Comparison of ENCODE assay signal across 10 cellular contexts in genomic region chr2:46981662-46982351, GRCh38. TPM values are rescaled to one million over a fixed set of nuclear protein-coding genes. Genes with fewer than 3 reads are reported as not detected.
A peak's percentile ranks its signal among the peaks of the same experiment; 100 is the strongest.
DNase-seq lines count a peak whose midpoint lies in the region; ATAC-seq and TF ChIP-seq lines count a peak whose summit lies in the region.
"Had no signal": no experiment of that assay in that cellular context is flagged by ENCODE, and none has a peak within 500 bp of the region (broad histone marks: within the 10 kb centered on the region; RNA-seq: fewer than 3 reads in every experiment).

No MANE protein-coding gene starts in this region.

- peaks cover 7 to 74% (median 13%) of the 10 kb centered on the region in 3 donors for H3K36me3 ChIP-seq in esophagus squamous epithelium
- peaks cover 39% of the 10 kb centered on the region for H3K36me3 ChIP-seq in suprapubic skin

- no peak overlapping the region for H3K4me3 ChIP-seq in esophagus squamous epithelium
- H3K4me3 ChIP-seq in suprapubic skin, result no peak overlapping the region
- H3K4me3 ChIP-seq: coronary artery, MG63 had no signal

- no peak for DNase-seq in activated CD4-positive, alpha-beta T cell treated with anti-CD3 and anti-CD28 coated beads, Interleukin-2, amount 10 ng/mL, durations not matched to agents 24 days and 14 days
- DNase-seq in activated CD4-positive, alpha-beta T cell treated with anti-CD3 and anti-CD28 coated beads for 48 hours, result no peak
- DNase-seq in T-helper 17 cell (no peak), esophagus squamous epithelium (lab: John Stamatoyannopoulos, UW) (no peak), suprapubic skin (ENCODE audit: low spot score in 2 of 2) (no peak), GOT3 (lab: John Stamatoyannopoulos, UW) (no peak)
- DNase-seq in stimulated activated CD4-positive, alpha-beta T cell treated with anti-CD3 and anti-CD28 coated beads, Interleukin-4, amount 100 ng/mL, for 24 hours, result no peak
- DNase-seq: MG63 had no signal

- peak overlapping the region; percentile 90 for H3K27ac Mint-ChIP-seq in activated CD4-positive, alpha-beta T cell treated with anti-CD3 and anti-CD28 coated beads, Interleukin-2, amount 10 ng/mL, durations not matched to agents 24 days and 14 days
- H3K27ac Mint-ChIP-seq in T-helper 17 cell, result peak overlapping the region; percentile 90

- peaks cover 43 to 55% (median 52%) of the 10 kb centered on the region in 3 donors for H3K4me1 ChIP-seq in esophagus squamous epithelium
- peaks cover 50% of the 10 kb centered on the region for H3K4me1 ChIP-seq in suprapubic skin

- no peaks in the 10 kb centered on the region for H3K9me3 ChIP-seq in T-helper 17 cell (ENCODE audit: control insufficient read depth, low read length, poor library complexity, severe bottlenecking)
- no peaks in the 10 kb centered on the region for H3K9me3 ChIP-seq in esophagus squamous epithelium
- no peaks in the 10 kb centered on the region for H3K9me3 ChIP-seq in suprapubic skin
- H3K9me3 ChIP-seq: MG63 had no signal

- ATAC-seq in T-helper 17 cell (no peak), HG03139 (IDR thresholded peaks at IDR 0.05; ENCODE audit: unreplicated experiment) (no peak)

- TF ChIP-seq EP300 in suprapubic skin (IDR thresholded peaks at IDR 0.05), result no peak

- no peaks in the 10 kb centered on the region for H3K9me3 Mint-ChIP-seq in activated CD4-positive, alpha-beta T cell treated with anti-CD3 and anti-CD28 coated beads, Interleukin-2, amount 10 ng/mL, durations not matched to agents 24 days and 14 days

- H3K4me3 Mint-ChIP-seq in activated CD4-positive, alpha-beta T cell treated with anti-CD3 and anti-CD28 coated beads, Interleukin-2, amount 10 ng/mL, durations not matched to agents 24 days and 14 days, result peak overlapping the region; percentile 19
- peak overlapping the region; percentile 43 for H3K4me3 Mint-ChIP-seq in T-helper 17 cell

- intact Hi-C loops in activated CD4-positive, alpha-beta T cell treated with anti-CD3 and anti-CD28 coated beads, Interleukin-2, amount 10 ng/mL, durations not matched to agents 24 days and 14 days (cut with micrococcal nuclease), result no loop called here
- intact Hi-C loops in esophagus squamous epithelium (cut with DNase I), result no loop called here

- H3K4me1 Mint-ChIP-seq in activated CD4-positive, alpha-beta T cell treated with anti-CD3 and anti-CD28 coated beads, Interleukin-2, amount 10 ng/mL, durations not matched to agents 24 days and 14 days, result peaks cover 84% of the 10 kb centered on the region
- H3K4me1 Mint-ChIP-seq in T-helper 17 cell, result peaks cover 49% of the 10 kb centered on the region

- H3K27me3 Mint-ChIP-seq in activated CD4-positive, alpha-beta T cell treated with anti-CD3 and anti-CD28 coated beads, Interleukin-2, amount 10 ng/mL, durations not matched to agents 24 days and 14 days, result no peaks in the 10 kb centered on the region
- H3K27me3 Mint-ChIP-seq in T-helper 17 cell, result no peaks in the 10 kb centered on the region

- WGBS in esophagus squamous epithelium, 2 donors, result 93 to 95% methylated on average over 3 to 4 of the region's 8 CpGs
- 91% methylated on average over 8 of the region's 8 CpGs for WGBS in suprapubic skin

- TF ChIP-seq POLR2A in esophagus squamous epithelium (IDR thresholded peaks at IDR 0.05) (no peak), suprapubic skin (IDR thresholded peaks at IDR 0.05) (no peak)

- H3K36me3 Mint-ChIP-seq in activated CD4-positive, alpha-beta T cell treated with anti-CD3 and anti-CD28 coated beads, Interleukin-2, amount 10 ng/mL, durations not matched to agents 24 days and 14 days (ENCODE audit: low read depth), result peaks cover 41% of the 10 kb centered on the region
- H3K36me3 Mint-ChIP-seq in T-helper 17 cell (ENCODE audit: low read depth), result no peaks in the 10 kb centered on the region

- H3K27me3 ChIP-seq in esophagus squamous epithelium, result no peaks in the 10 kb centered on the region
- H3K27me3 ChIP-seq in suprapubic skin, result no peaks in the 10 kb centered on the region
- H3K27me3 ChIP-seq: MG63 had no signal

- H3K27ac ChIP-seq in esophagus squamous epithelium (peak overlapping the region; percentile 26 to 89 (median 81)), suprapubic skin (peak overlapping the region; percentile 87)

- no peak for TF ChIP-seq CTCF in esophagus squamous epithelium (IDR thresholded peaks at IDR 0.05)
- TF ChIP-seq CTCF in suprapubic skin (IDR thresholded peaks at IDR 0.05), result no peak

RNA-seq across cellular contexts. Expression of gene TTC7A, which starts 40.8 kb away (rescaled TPM):
- 68.7 and 74.6 TPM in 2 replicates for total RNA-seq in activated CD4-positive, alpha-beta T cell treated with anti-CD3 and anti-CD28 coated beads, Interleukin-2, amount 10 ng/mL, durations not matched to agents 24 days and 14 days
- total RNA-seq in T-helper 17 cell (10 to 100 TPM; 56.3 to 63.0 TPM), esophagus squamous epithelium (10 to 100 TPM; 13.7 to 31.3 (median 28.2) TPM), suprapubic skin (10 to 100 TPM; 44.1 to 65.1 (median 48.3) TPM)
